1 cellular context compared by ENCODE assay signal in the genomic region with DNA sequence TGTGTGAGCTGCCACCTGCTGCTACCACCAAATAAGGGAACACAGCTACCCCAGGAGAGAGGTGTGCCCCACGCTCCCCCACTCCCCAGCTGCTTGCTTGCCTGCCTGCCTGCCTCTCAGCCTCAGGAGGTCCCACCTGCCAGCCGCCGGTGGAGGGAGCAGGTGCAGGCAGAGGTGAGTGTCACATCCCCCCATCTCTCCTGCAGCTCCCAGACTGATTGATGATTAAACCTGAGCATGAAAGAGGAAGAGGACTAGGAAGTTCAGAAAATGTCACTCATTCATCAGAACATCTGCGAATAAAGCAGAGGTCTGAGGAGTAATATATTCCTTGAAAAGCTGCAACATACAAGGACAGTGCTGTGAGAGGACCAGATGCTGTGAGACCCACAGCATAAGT.
TF ChIP-seq lines count a peak whose summit lies in the region.

No MANE protein-coding gene starts in this region.

TF ChIP-seq in HepG2, 621 proteins besides CTCF, POLR2A, EP300 and RAD21 (continued from another document):
- TF ChIP-seq, protein P1, sequence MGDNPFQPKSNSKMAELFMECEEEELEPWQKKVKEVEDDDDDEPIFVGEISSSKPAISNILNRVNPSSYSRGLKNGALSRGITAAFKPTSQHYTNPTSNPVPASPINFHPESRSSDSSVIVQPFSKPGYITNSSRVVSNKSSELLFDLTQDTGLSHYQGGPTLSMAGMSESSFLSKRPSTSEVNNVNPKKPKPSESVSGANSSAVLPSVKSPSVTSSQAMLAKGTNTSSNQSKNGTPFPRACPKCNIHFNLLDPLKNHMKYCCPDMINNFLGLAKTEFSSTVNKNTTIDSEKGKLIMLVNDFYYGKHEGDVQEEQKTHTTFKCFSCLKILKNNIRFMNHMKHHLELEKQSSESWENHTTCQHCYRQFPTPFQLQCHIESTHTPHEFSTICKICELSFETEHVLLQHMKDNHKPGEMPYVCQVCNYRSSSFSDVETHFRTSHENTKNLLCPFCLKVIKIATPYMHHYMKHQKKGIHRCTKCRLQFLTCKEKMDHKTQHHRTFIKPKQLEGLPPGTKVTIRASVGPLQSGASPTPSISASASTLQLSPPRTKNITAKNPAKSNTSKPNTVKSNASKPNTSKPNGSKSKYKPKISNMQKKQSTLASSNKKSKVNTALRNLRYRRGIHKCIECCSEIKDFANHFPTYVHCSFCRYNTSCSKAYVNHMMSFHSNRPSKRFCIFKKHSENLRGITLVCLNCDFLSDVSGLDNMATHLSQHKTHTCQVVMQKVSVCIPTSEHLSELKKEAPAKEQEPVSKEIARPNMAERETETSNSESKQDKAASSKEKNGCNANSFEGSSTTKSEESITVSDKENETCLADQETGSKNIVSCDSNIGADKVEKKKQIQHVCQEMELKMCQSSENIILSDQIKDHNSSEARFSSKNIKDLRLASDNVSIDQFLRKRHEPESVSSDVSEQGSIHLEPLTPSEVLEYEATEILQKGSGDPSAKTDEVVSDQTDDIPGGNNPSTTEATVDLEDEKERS (CRISPR knock-in tag; IDR thresholded peaks at IDR 0.05) = no peak
- TF ChIP-seq ZNF816 (CRISPR knock-in tag; IDR thresholded peaks at IDR 0.05; ENCODE audit: borderline replicate concordance) (no peak), TCF7L2 (IDR thresholded peaks at IDR 0.05; ENCODE audit: low read depth, low read length) (no peak), ZNF484 (CRISPR knock-in tag; IDR thresholded peaks at IDR 0.05; ENCODE audit: borderline replicate concordance, low read depth) (no peak)
- TF ChIP-seq, protein P2, sequence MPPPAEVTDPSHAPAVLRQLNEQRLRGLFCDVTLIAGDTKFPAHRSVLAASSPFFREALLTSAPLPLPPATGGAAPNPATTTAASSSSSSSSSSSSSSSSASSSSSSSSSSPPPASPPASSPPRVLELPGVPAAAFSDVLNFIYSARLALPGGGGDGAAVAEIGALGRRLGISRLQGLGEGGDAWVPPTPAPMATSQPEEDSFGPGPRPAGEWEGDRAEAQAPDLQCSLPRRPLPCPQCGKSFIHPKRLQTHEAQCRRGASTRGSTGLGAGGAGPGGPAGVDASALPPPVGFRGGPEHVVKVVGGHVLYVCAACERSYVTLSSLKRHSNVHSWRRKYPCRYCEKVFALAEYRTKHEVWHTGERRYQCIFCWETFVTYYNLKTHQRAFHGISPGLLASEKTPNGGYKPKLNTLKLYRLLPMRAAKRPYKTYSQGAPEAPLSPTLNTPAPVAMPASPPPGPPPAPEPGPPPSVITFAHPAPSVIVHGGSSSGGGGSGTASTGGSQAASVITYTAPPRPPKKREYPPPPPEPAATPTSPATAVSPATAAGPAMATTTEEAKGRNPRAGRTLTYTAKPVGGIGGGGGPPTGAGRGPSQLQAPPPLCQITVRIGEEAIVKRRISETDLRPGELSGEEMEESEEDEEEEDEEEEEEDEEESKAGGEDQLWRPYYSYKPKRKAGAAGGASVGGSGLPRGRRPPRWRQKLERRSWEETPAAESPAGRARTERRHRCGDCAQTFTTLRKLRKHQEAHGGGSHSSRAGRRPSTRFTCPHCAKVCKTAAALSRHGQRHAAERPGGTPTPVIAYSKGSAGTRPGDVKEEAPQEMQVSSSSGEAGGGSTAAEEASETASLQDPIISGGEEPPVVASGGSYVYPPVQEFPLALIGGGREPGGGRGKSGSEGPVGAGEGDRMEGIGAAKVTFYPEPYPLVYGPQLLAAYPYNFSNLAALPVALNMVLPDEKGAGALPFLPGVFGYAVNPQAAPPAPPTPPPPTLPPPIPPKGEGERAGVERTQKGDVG (CRISPR knock-in tag; IDR thresholded peaks at IDR 0.05; ENCODE audit: borderline replicate concordance) = no peak
- TF ChIP-seq, protein P3, sequence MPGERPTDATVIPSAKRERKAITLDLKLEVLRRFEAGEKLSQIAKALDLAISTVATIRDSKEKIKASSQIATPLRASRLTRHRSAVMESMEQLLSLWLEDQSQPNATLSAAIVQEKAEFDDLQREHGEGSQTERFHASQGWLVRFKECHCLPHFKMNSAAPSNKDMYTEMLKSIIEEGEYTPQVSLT (CRISPR knock-in tag; IDR thresholded peaks at IDR 0.05; ENCODE audit: borderline replicate concordance, low read depth) = no peak
TF ChIP-seq in HepG2: peak in this region for 0.
